Comparison of ENCODE assay signal across 17 cellular contexts in genomic region chrX:47564438-47565085, GRCh38. TPM values are rescaled to one million over a fixed set of nuclear protein-coding genes. Genes with fewer than 3 reads are reported as not detected.
DNase-seq lines count a peak whose midpoint lies in the region; ATAC-seq, FAIRE-seq and TF ChIP-seq lines count a peak whose summit lies in the region.
"Had no signal": no experiment of that assay in that cellular context is flagged by ENCODE, and none has a peak within 500 bp of the region (broad histone marks: within the 10 kb centered on the region; RNA-seq: fewer than 3 reads in every experiment).

No MANE protein-coding gene starts in this region.

- peak overlapping the region; percentile 70 for H3K27ac Mint-ChIP-seq in activated T-helper 1 cell treated with anti-CD3 and anti-CD28 coated beads, Interleukin-12 subunit alpha, Interleukin-12 subunit beta, Interleukin-2, Interleukin-4 antibody, amounts not matched to agents 30 ng/mL and 10 ng/mL and 1 ng/mL, durations not matched to agents 14 hours and 24 hours and 36 hours
- H3K27ac Mint-ChIP-seq in naive thymus-derived CD8-positive, alpha-beta T cell, result peak overlapping the region in 2 of 10 donors; percentile 33

- no peak for DNase-seq in GM12892 (ENCODE audit: insufficient read length)
- DNase-seq in activated T-helper 1 cell treated with anti-CD3 and anti-CD28 coated beads, Interleukin-12 subunit alpha, Interleukin-12 subunit beta, Interleukin-2, Interleukin-4 antibody, amounts not matched to agents 30 ng/mL and 10 ng/mL and 1 ng/mL, durations not matched to agents 14 hours and 24 hours and 36 hours (ENCODE audit: low spot score), result no peak
- DNase-seq in naive thymus-derived CD8-positive, alpha-beta T cell, result no peak
- DNase-seq in MV-4-11 (lab: John Stamatoyannopoulos, UW), result no peak
- no peak for DNase-seq in DMS153 (lab: John Stamatoyannopoulos, UW)
- no peak for DNase-seq in NCI-H1417 treated with DMSO at 0.1 percent for 48 hours (lab: John Stamatoyannopoulos, UW)
- no peak for DNase-seq in amniotic stem cell (lab: John Stamatoyannopoulos, UW)
- DNase-seq: activated effector memory CD4-positive, alpha-beta T cell treated with Interleukin-2 at 50 U/mL for 16 hours; BE2C; effector CD8-positive, alpha-beta T cell; foreskin fibroblast; NCI-H187; NCI-H524 treated with DMSO at 0.1 percent for 48 hours; spleen; substantia nigra had no signal

- POLR2A ChIA-PET in naive thymus-derived CD8-positive, alpha-beta T cell (lab: Charles Lee), result interaction anchor here (1.6 kb wide), 1 partner anchor 8 kb away, joined by 4 read pairs; no protein-coding TSS in a partner anchor

- no peak overlapping the region for H3K4me3 Mint-ChIP-seq in activated T-helper 1 cell treated with anti-CD3 and anti-CD28 coated beads, Interleukin-12 subunit alpha, Interleukin-12 subunit beta, Interleukin-2, Interleukin-4 antibody, amounts not matched to agents 30 ng/mL and 10 ng/mL and 1 ng/mL, durations not matched to agents 14 hours and 24 hours and 36 hours
- peak overlapping the region in 7 of 10 donors; percentile 3 to 79 (median 58) for H3K4me3 Mint-ChIP-seq in naive thymus-derived CD8-positive, alpha-beta T cell

- peak overlapping the region in 8 of 11 experiments; percentile 21 to 85 (median 60); a peak in 14 of 22 replicates for H3K4me2 ChIP-seq in BLaER1 treated with 17β-estradiol and CSF1 and Interleukin-3, amounts not matched to agents 10 nM and 100 nM

- H3K27me3 Mint-ChIP-seq in activated T-helper 1 cell treated with anti-CD3 and anti-CD28 coated beads, Interleukin-12 subunit alpha, Interleukin-12 subunit beta, Interleukin-2, Interleukin-4 antibody, amounts not matched to agents 30 ng/mL and 10 ng/mL and 1 ng/mL, durations not matched to agents 14 hours and 24 hours and 36 hours (ENCODE audit: insufficient read depth), result no peaks in the 10 kb centered on the region
- no peaks in the 10 kb centered on the region for H3K27me3 Mint-ChIP-seq in naive thymus-derived CD8-positive, alpha-beta T cell

- FAIRE-seq in GM12892 (lab: Jason Lieb, UNC), result peak; percentile 9
- FAIRE-seq: bronchial epithelial cell had no signal

- H3K36me3 Mint-ChIP-seq in activated T-helper 1 cell treated with anti-CD3 and anti-CD28 coated beads, Interleukin-12 subunit alpha, Interleukin-12 subunit beta, Interleukin-2, Interleukin-4 antibody, amounts not matched to agents 30 ng/mL and 10 ng/mL and 1 ng/mL, durations not matched to agents 14 hours and 24 hours and 36 hours (ENCODE audit: low read depth), result peaks cover 33% of the 10 kb centered on the region
- H3K36me3 Mint-ChIP-seq in naive thymus-derived CD8-positive, alpha-beta T cell, result peaks cover 8 to 58% (median 12%) of the 10 kb centered on the region in 3 donors

- H3K9ac ChIP-seq in BLaER1 treated with 17β-estradiol and CSF1 and Interleukin-3, amounts not matched to agents 10 nM and 100 nM, result no peak overlapping the region; a peak in 1 of 22 replicates

- no peak for TF ChIP-seq POLR2A in GM12892 (IDR thresholded peaks at IDR 0.05; ENCODE audit: low read depth, low read length)

- intact Hi-C loops in activated T-helper 1 cell treated with anti-CD3 and anti-CD28 coated beads, Interleukin-12 subunit alpha, Interleukin-12 subunit beta, Interleukin-2, Interleukin-4 antibody, amounts not matched to agents 30 ng/mL and 10 ng/mL and 1 ng/mL, durations not matched to agents 14 hours and 24 hours and 36 hours (cut with micrococcal nuclease), result loop anchor here (5.0 kb wide), 3 partner anchors 58 to 463 kb away; partner anchors contain the start of gene ZNF81

- peaks cover 20 to 48% (median 29%) of the 10 kb centered on the region in 11 experiments; a peak in 19 of 22 replicates for H3K36me3 ChIP-seq in BLaER1 treated with 17β-estradiol and CSF1 and Interleukin-3, amounts not matched to agents 10 nM and 100 nM

- H3K9me3 Mint-ChIP-seq in activated T-helper 1 cell treated with anti-CD3 and anti-CD28 coated beads, Interleukin-12 subunit alpha, Interleukin-12 subunit beta, Interleukin-2, Interleukin-4 antibody, amounts not matched to agents 30 ng/mL and 10 ng/mL and 1 ng/mL, durations not matched to agents 14 hours and 24 hours and 36 hours, result no peaks in the 10 kb centered on the region
- H3K9me3 Mint-ChIP-seq in naive thymus-derived CD8-positive, alpha-beta T cell, result peaks cover 0 to 4% (median 0%) of the 10 kb centered on the region in 9 donors

- H3K27ac ChIP-seq in BLaER1 treated with 17β-estradiol and CSF1 and Interleukin-3, amounts not matched to agents 10 nM and 100 nM, result peak overlapping the region in 2 of 11 experiments; percentile 33 to 47; a peak in 3 of 22 replicates

- H3K4me1 Mint-ChIP-seq in activated T-helper 1 cell treated with anti-CD3 and anti-CD28 coated beads, Interleukin-12 subunit alpha, Interleukin-12 subunit beta, Interleukin-2, Interleukin-4 antibody, amounts not matched to agents 30 ng/mL and 10 ng/mL and 1 ng/mL, durations not matched to agents 14 hours and 24 hours and 36 hours (ENCODE audit: low read depth), result peaks cover 33% of the 10 kb centered on the region
- peaks cover 19 to 52% (median 42%) of the 10 kb centered on the region in 4 donors for H3K4me1 Mint-ChIP-seq in naive thymus-derived CD8-positive, alpha-beta T cell

- H3K9me3 ChIP-seq in BLaER1 treated with 17β-estradiol and CSF1 and Interleukin-3, amounts not matched to agents 10 nM and 100 nM (replicated peaks in 1 of 11), result peaks cover 0 to 11% (median 0%) of the 10 kb centered on the region in 11 experiments; a peak in 3 of 22 replicates
- H3K9me3 ChIP-seq: BE2C, spleen had no signal

- no peak for ATAC-seq in naive thymus-derived CD8-positive, alpha-beta T cell

- no peak overlapping the region for H3K4me3 ChIP-seq in BLaER1 treated with 17β-estradiol and CSF1 and Interleukin-3, amounts not matched to agents 10 nM and 100 nM
- H3K4me3 ChIP-seq: spleen had no signal

- H4K20me1 ChIP-seq in BLaER1 treated with 17β-estradiol and CSF1 and Interleukin-3, amounts not matched to agents 10 nM and 100 nM, result peaks cover 3 to 62% (median 36%) of the 10 kb centered on the region in 11 experiments; a peak in 18 of 22 replicates

- H3K4me1 ChIP-seq in BLaER1 treated with 17β-estradiol and CSF1 and Interleukin-3, amounts not matched to agents 10 nM and 100 nM, result peaks cover 40 to 68% (median 55%) of the 10 kb centered on the region in 10 experiments
- H3K4me1 ChIP-seq: BE2C had no signal

- H3K27me3 ChIP-seq in BLaER1 treated with 17β-estradiol and CSF1 and Interleukin-3, amounts not matched to agents 10 nM and 100 nM, result peaks cover 0 to 21% (median 5%) of the 10 kb centered on the region in 11 experiments; a peak in 7 of 22 replicates
- H3K27me3 ChIP-seq: BE2C, spleen had no signal

RNA-seq across cellular contexts. Expression of gene ARAF, which starts 3.6 kb away (rescaled TPM):
- polyA plus RNA-seq in GM12892 (2012; ENCODE audit: missing spikeins), result 23.3 TPM
- 75.9 and 84.4 TPM in 2 replicates for total RNA-seq in activated T-helper 1 cell treated with anti-CD3 and anti-CD28 coated beads, Interleukin-12 subunit alpha, Interleukin-12 subunit beta, Interleukin-2, Interleukin-4 antibody, amounts not matched to agents 30 ng/mL and 10 ng/mL and 1 ng/mL, durations not matched to agents 14 hours and 24 hours and 36 hours
- 100 to 1,000 TPM; 109 to 121 TPM for total RNA-seq in naive thymus-derived CD8-positive, alpha-beta T cell
- polyA plus RNA-seq in naive thymus-derived CD8-positive, alpha-beta T cell, result 10 to 100 TPM; 63.2 to 95.4 (median 74.5) TPM

RNA-seq across cellular contexts. Expression of gene TIMP1, which starts 17.7 kb away (rescaled TPM):
- polyA plus RNA-seq in GM12892 (2012; ENCODE audit: missing spikeins), result 61.8 TPM
- total RNA-seq in activated T-helper 1 cell treated with anti-CD3 and anti-CD28 coated beads, Interleukin-12 subunit alpha, Interleukin-12 subunit beta, Interleukin-2, Interleukin-4 antibody, amounts not matched to agents 30 ng/mL and 10 ng/mL and 1 ng/mL, durations not matched to agents 14 hours and 24 hours and 36 hours, result 61.7 and 70.1 TPM in 2 replicates
- 10 to 100 TPM; 31.3 to 37.4 TPM for total RNA-seq in naive thymus-derived CD8-positive, alpha-beta T cell
- polyA plus RNA-seq in naive thymus-derived CD8-positive, alpha-beta T cell, result 10 to 100 TPM; 49.9 to 75.5 (median 59.6) TPM

RNA-seq across cellular contexts. Expression of gene SYN1, which starts 55.1 kb away (rescaled TPM):
- 1.4 TPM for polyA plus RNA-seq in GM12892 (2012; ENCODE audit: missing spikeins)
- 0.21 and 0.22 TPM in 2 replicates for total RNA-seq in activated T-helper 1 cell treated with anti-CD3 and anti-CD28 coated beads, Interleukin-12 subunit alpha, Interleukin-12 subunit beta, Interleukin-2, Interleukin-4 antibody, amounts not matched to agents 30 ng/mL and 10 ng/mL and 1 ng/mL, durations not matched to agents 14 hours and 24 hours and 36 hours
- total RNA-seq in naive thymus-derived CD8-positive, alpha-beta T cell, result 1 to 10 TPM in 1 of 2 experiments, under 1 TPM in 1; 0.47 to 1.2 TPM
- polyA plus RNA-seq in naive thymus-derived CD8-positive, alpha-beta T cell, result 1 to 10 TPM in 1 of 3 donors, under 1 TPM in 2; 0.30 to 1.3 (median 0.95) TPM
